7 cellular contexts compared by ENCODE assay signal in the genomic region with DNA sequence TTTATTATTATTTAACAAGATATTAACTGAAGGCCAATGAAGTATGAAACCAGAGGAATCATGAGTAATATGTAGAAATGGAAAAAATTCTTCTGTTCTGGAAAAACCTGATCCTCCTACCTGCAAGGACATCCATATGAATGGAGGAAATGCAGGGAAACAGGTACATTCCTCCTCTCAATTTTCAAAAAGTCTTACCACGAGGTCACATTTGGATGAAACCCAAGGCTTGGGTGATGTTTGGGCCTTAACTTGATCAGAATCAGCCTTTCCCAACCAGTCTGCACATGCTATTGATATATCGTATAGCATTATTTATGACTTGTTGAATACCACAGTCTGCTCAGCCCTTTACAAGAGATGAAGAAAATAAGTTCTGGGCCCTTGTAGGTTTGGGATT.
"Had no signal": no experiment of that assay in that cellular context is flagged by ENCODE, and none has a peak within 500 bp of the region (broad histone marks: within the 10 kb centered on the region; RNA-seq: fewer than 3 reads in every experiment).

No MANE protein-coding gene starts in this region.

- H3K4me2 ChIP-seq: GM23338 had no signal

- ATAC-seq: GM23338, HCT116, K562 had no signal

- H3K27ac Mint-ChIP-seq: GM23338, HFFc6 had no signal

- DNase-seq: HFFc6, IMR-90, KG1 had no signal

- H3K4me3 Mint-ChIP-seq: GM23338, HFFc6 had no signal

- H3K36me3 ChIP-seq: HAP-1 had no signal

- H3K4me1 Mint-ChIP-seq: GM23338 had no signal

- H3K9me3 ChIP-seq: HAP-1 had no signal

- H3K4me1 ChIP-seq: HAP-1 had no signal

- H3K4me3 ChIP-seq: GM23338, HAP-1, K562 had no signal

- H2AFZ ChIP-seq: GM23338 had no signal
